ENCODE assay signal across 1 cellular context in the genomic region with DNA sequence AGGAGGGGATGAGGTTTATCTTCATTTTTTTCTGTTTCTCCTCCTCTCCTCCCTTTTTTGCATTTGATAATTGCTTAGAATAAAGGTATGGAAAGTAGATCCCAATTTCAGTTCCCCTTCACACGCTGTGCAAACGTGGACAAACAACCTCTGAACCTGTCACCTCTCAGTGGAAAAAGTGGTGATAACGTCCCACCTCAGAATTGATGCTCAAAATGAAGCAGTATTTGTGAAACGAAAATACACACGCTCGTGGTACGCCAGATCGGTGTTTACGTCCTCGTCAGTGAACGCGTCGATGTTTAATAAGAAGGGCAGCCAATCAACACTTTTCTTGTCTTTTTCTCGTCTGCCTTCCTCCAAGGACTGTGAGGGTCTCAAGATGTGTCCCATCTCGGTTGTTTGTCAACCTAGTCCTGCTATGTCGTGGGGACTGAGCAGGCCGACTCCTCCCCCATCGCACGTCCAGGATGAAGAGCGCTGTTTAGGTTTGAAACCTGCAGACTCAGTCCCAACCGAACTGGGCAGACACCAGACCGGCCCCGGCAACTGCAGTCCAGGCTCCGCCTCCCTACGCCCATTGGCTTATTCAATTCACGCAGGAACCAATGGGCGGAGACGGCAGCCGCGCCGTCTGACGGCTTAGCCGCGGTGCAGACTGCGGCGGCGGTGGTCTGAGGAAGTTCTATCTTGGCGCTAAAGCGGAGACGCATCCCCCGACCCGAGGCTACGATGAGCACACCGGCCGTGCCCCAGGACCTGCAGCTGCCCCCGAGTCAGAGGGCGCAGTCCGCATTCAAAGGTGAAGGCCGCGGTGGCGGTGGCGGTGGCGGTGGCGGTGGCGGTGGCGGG.
TF ChIP-seq lines count a peak whose summit lies in the region.

A gene with protein sequence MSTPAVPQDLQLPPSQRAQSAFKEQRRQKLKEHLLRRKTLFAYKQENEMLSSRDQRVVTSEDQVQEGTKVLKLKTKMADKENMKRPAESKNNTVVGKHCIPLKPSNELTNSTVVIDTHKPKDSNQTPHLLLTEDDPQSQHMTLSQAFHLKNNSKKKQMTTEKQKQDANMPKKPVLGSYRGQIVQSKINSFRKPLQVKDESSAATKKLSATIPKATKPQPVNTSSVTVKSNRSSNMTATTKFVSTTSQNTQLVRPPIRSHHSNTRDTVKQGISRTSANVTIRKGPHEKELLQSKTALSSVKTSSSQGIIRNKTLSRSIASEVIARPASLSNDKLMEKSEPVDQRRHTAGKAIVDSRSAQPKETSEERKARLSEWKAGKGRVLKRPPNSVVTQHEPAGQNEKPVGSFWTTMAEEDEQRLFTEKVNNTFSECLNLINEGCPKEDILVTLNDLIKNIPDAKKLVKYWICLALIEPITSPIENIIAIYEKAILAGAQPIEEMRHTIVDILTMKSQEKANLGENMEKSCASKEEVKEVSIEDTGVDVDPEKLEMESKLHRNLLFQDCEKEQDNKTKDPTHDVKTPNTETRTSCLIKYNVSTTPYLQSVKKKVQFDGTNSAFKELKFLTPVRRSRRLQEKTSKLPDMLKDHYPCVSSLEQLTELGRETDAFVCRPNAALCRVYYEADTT (plus strand): TSS at position 654 of the 852 bp plus-strand sequence. CDS start 79 bp downstream, at position 733.

TF ChIP-seq in GM12878, 131 proteins besides CTCF, POLR2A, EP300 and RAD21 (continued from another document and continues in another):
- TF ChIP-seq, protein P1, sequence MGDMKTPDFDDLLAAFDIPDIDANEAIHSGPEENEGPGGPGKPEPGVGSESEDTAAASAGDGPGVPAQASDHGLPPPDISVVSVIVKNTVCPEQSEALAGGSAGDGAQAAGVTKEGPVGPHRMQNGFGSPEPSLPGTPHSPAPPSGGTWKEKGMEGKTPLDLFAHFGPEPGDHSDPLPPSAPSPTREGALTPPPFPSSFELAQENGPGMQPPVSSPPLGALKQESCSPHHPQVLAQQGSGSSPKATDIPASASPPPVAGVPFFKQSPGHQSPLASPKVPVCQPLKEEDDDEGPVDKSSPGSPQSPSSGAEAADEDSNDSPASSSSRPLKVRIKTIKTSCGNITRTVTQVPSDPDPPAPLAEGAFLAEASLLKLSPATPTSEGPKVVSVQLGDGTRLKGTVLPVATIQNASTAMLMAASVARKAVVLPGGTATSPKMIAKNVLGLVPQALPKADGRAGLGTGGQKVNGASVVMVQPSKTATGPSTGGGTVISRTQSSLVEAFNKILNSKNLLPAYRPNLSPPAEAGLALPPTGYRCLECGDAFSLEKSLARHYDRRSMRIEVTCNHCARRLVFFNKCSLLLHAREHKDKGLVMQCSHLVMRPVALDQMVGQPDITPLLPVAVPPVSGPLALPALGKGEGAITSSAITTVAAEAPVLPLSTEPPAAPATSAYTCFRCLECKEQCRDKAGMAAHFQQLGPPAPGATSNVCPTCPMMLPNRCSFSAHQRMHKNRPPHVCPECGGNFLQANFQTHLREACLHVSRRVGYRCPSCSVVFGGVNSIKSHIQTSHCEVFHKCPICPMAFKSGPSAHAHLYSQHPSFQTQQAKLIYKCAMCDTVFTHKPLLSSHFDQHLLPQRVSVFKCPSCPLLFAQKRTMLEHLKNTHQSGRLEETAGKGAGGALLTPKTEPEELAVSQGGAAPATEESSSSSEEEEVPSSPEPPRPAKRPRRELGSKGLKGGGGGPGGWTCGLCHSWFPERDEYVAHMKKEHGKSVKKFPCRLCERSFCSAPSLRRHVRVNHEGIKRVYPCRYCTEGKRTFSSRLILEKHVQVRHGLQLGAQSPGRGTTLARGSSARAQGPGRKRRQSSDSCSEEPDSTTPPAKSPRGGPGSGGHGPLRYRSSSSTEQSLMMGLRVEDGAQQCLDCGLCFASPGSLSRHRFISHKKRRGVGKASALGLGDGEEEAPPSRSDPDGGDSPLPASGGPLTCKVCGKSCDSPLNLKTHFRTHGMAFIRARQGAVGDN (IDR thresholded peaks at IDR 0.05): peak; percentile 39; the same call in 1 of the 2 replicates
- TF ChIP-seq NFYA (IDR thresholded peaks at IDR 0.05; ENCODE audit: borderline replicate concordance, low read depth, low read length) (peak; percentile 6; the same call in 1 of the 2 replicates), CREB1 (IDR thresholded peaks at IDR 0.05; ENCODE audit: low read depth) (peak; percentile 91), RUNX3 (IDR thresholded peaks at IDR 0.05; ENCODE audit: low read length) (peak; percentile 40; the same call in 1 of the 2 replicates), SMAD1 (IDR thresholded peaks at IDR 0.05; ENCODE audit: low read depth, partially characterized antibody) (peak; percentile 53), ZNF24 (IDR thresholded peaks at IDR 0.05) (no peak), ASH2L (IDR thresholded peaks at IDR 0.05; ENCODE audit: borderline replicate concordance, low read depth) (no peak), SRF (IDR thresholded peaks at IDR 0.05; ENCODE audit: low read depth in 2 of 2, low read length in 2 of 2) (no peak), MTA2 (IDR thresholded peaks at IDR 0.05; ENCODE audit: low read depth) (peak; percentile 90), ZNF622 (IDR thresholded peaks at IDR 0.05) (no peak), EED (IDR thresholded peaks at IDR 0.05; ENCODE audit: low read depth) (peak; percentile 16; the same call in 1 of the 2 replicates), HDGF (IDR thresholded peaks at IDR 0.05) (0 out of 2 replicates have a peak, but pooled peaks have one; percentile 26), IKZF2 (IDR thresholded peaks at IDR 0.05) (peak; percentile 79 to 85; a peak in 3 of 4 replicates), FOXK2 (IDR thresholded peaks at IDR 0.05) (peak; percentile 93), SREBF1 (IDR thresholded peaks at IDR 0.05; ENCODE audit: low read length) (no peak), SUPT20H (IDR thresholded peaks at IDR 0.05; ENCODE audit: borderline replicate concordance, control insufficient read depth, low read depth, low read length) (no peak), HCFC1 (IDR thresholded peaks at IDR 0.05; ENCODE audit: low read length) (no peak), JUNB (IDR thresholded peaks at IDR 0.05) (no peak), KAT2A (conservative IDR thresholded peaks at IDR 0.05; ENCODE audit: control insufficient read depth, low read depth, low read length) (no peak), YBX1 (IDR thresholded peaks at IDR 0.05) (no peak), MTA3 (IDR thresholded peaks at IDR 0.05; ENCODE audit: borderline replicate concordance, low read length) (no peak), YY1 (IDR thresholded peaks at IDR 0.05; ENCODE audit: low read depth, low read length) (peak; percentile 20; the same call in 1 of the 2 replicates), ZNF384 (IDR thresholded peaks at IDR 0.05; ENCODE audit: borderline replicate concordance, low read depth, low read length) (no peak; the same call in 1 of the 2 replicates), TBL1XR1 (IDR thresholded peaks at IDR 0.05; ENCODE audit: low read depth, low read length) (no peak), TAF1 (IDR thresholded peaks at IDR 0.05; ENCODE audit: borderline replicate concordance, low read depth, low read length) (peak; percentile 86), NBN (IDR thresholded peaks at IDR 0.05) (peak; percentile 73), RCOR1 (conservative IDR thresholded peaks at IDR 0.05; ENCODE audit: low read depth, low read length) (no peak)
- TF ChIP-seq, protein P2, sequence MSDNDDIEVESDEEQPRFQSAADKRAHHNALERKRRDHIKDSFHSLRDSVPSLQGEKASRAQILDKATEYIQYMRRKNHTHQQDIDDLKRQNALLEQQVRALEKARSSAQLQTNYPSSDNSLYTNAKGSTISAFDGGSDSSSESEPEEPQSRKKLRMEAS (IDR thresholded peaks at IDR 0.05; ENCODE audit: low read depth, low read length): 0 out of 2 replicates have a peak, but pooled peaks have one; percentile 7
- TF ChIP-seq, protein P3, sequence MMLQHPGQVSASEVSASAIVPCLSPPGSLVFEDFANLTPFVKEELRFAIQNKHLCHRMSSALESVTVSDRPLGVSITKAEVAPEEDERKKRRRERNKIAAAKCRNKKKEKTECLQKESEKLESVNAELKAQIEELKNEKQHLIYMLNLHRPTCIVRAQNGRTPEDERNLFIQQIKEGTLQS (IDR thresholded peaks at IDR 0.05; ENCODE audit: borderline replicate concordance, extremely low read depth, low read depth, low read length): no peak
- TF ChIP-seq, protein P4, sequence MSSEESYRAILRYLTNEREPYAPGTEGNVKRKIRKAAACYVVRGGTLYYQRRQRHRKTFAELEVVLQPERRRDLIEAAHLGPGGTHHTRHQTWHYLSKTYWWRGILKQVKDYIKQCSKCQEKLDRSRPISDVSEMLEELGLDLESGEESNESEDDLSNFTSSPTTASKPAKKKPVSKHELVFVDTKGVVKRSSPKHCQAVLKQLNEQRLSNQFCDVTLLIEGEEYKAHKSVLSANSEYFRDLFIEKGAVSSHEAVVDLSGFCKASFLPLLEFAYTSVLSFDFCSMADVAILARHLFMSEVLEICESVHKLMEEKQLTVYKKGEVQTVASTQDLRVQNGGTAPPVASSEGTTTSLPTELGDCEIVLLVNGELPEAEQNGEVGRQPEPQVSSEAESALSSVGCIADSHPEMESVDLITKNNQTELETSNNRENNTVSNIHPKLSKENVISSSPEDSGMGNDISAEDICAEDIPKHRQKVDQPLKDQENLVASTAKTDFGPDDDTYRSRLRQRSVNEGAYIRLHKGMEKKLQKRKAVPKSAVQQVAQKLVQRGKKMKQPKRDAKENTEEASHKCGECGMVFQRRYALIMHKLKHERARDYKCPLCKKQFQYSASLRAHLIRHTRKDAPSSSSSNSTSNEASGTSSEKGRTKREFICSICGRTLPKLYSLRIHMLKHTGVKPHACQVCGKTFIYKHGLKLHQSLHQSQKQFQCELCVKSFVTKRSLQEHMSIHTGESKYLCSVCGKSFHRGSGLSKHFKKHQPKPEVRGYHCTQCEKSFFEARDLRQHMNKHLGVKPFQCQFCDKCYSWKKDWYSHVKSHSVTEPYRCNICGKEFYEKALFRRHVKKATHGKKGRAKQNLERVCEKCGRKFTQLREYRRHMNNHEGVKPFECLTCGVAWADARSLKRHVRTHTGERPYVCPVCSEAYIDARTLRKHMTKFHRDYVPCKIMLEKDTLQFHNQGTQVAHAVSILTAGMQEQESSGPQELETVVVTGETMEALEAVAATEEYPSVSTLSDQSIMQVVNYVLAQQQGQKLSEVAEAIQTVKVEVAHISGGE (CRISPR knock-in tag; IDR thresholded peaks at IDR 0.05): no peak
- TF ChIP-seq, protein P5, sequence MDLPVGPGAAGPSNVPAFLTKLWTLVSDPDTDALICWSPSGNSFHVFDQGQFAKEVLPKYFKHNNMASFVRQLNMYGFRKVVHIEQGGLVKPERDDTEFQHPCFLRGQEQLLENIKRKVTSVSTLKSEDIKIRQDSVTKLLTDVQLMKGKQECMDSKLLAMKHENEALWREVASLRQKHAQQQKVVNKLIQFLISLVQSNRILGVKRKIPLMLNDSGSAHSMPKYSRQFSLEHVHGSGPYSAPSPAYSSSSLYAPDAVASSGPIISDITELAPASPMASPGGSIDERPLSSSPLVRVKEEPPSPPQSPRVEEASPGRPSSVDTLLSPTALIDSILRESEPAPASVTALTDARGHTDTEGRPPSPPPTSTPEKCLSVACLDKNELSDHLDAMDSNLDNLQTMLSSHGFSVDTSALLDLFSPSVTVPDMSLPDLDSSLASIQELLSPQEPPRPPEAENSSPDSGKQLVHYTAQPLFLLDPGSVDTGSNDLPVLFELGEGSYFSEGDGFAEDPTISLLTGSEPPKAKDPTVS (IDR thresholded peaks at IDR 0.05; ENCODE audit: low read depth, low read length): no peak
- TF ChIP-seq, protein P6, sequence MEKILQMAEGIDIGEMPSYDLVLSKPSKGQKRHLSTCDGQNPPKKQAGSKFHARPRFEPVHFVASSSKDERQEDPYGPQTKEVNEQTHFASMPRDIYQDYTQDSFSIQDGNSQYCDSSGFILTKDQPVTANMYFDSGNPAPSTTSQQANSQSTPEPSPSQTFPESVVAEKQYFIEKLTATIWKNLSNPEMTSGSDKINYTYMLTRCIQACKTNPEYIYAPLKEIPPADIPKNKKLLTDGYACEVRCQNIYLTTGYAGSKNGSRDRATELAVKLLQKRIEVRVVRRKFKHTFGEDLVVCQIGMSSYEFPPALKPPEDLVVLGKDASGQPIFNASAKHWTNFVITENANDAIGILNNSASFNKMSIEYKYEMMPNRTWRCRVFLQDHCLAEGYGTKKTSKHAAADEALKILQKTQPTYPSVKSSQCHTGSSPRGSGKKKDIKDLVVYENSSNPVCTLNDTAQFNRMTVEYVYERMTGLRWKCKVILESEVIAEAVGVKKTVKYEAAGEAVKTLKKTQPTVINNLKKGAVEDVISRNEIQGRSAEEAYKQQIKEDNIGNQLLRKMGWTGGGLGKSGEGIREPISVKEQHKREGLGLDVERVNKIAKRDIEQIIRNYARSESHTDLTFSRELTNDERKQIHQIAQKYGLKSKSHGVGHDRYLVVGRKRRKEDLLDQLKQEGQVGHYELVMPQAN (conservative IDR thresholded peaks at IDR 0.05): peak; percentile 61
- TF ChIP-seq, protein P7, sequence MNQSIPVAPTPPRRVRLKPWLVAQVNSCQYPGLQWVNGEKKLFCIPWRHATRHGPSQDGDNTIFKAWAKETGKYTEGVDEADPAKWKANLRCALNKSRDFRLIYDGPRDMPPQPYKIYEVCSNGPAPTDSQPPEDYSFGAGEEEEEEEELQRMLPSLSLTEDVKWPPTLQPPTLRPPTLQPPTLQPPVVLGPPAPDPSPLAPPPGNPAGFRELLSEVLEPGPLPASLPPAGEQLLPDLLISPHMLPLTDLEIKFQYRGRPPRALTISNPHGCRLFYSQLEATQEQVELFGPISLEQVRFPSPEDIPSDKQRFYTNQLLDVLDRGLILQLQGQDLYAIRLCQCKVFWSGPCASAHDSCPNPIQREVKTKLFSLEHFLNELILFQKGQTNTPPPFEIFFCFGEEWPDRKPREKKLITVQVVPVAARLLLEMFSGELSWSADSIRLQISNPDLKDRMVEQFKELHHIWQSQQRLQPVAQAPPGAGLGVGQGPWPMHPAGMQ (IDR thresholded peaks at IDR 0.05; ENCODE audit: borderline replicate concordance): peak; percentile 74
- TF ChIP-seq, protein P8, sequence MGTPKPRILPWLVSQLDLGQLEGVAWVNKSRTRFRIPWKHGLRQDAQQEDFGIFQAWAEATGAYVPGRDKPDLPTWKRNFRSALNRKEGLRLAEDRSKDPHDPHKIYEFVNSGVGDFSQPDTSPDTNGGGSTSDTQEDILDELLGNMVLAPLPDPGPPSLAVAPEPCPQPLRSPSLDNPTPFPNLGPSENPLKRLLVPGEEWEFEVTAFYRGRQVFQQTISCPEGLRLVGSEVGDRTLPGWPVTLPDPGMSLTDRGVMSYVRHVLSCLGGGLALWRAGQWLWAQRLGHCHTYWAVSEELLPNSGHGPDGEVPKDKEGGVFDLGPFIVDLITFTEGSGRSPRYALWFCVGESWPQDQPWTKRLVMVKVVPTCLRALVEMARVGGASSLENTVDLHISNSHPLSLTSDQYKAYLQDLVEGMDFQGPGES (IDR thresholded peaks at IDR 0.05): 0 out of 2 replicates have a peak, but pooled peaks have one; percentile 59
